Comparison of ENCODE assay signal across 18 cellular contexts in the genomic region with DNA sequence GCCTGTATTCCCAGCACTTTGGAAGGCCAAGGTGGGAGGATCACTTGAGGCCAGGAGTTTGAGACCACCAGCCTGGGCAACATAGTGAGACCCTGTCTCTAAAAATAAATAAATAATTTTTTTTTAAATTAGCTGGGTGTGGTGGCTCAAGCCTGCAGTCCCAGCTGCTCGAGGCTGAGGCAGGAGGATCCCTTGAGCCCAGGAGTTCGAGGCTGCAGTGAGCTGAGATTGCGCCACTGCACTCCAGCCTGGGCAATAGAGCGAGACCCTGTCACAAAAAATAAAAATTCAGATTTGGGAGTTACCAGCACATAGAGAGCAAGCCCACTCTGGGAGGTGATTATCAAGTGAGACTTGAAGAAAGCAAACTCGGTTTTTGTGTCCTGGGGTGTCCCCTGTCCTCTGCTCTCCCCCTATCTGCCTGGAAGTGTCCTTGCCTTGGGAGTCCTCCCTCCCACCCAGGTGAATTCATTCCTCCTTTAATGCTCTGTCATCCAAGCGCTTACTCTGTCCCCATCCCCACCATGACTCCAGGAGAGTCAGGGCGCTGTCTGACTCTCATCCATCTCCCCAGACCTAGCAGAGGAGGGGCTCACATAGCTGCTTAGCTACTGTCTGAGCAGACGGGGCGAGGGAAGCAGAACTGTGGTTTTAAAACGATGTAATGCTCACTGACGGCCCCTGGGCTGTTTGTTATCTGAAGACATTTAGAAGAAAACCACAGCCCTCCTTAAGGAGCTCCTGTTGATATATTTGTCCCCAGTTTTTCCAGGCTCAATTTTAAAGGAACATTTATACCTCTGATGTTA.
A peak's percentile ranks its signal among the peaks of the same experiment; 100 is the strongest.
DNase-seq lines count a peak whose midpoint lies in the region; ATAC-seq and TF ChIP-seq lines count a peak whose summit lies in the region.
"Had no signal": no experiment of that assay in that cellular context is flagged by ENCODE, and none has a peak within 500 bp of the region (broad histone marks: within the 10 kb centered on the region; RNA-seq: fewer than 3 reads in every experiment).

No MANE protein-coding gene starts in this region.

- intact Hi-C loops in PC-9 (cut with micrococcal nuclease; ENCODE audit: unreplicated experiment): loop anchor here (2.0 to 5.0 kb wide), 2 partner anchors 398 to 575 kb away; no protein-coding TSS in a partner anchor

- H3F3A ChIP-seq in GM23338 (replicated peaks; ENCODE audit: low read depth): no peaks in the 10 kb centered on the region
- H3F3A ChIP-seq in PC-9 (ENCODE audit: insufficient read depth, low read depth): peaks cover 5% of the 10 kb centered on the region; the same call in 1 of the 2 replicates

- no peaks in the 10 kb centered on the region; the same call in 1 of the 2 replicates for H4K20me1 ChIP-seq in GM23338 (replicated peaks; ENCODE audit: insufficient read depth)
- H4K20me1 ChIP-seq in PC-9 (ENCODE audit: insufficient read depth): no peaks in the 10 kb centered on the region

- DNase-seq in GM23338 (ENCODE audit: low spot score): no peak
- no peak for DNase-seq in PC-9
- DNase-seq in endodermal cell: no peak
- no peak for DNase-seq in osteocyte (ENCODE audit: extremely low spot score, unreplicated experiment)
- no peak for DNase-seq in NCI-H446 treated with DMSO at 0.1 percent for 48 hours (lab: John Stamatoyannopoulos, UW)
- no peak for DNase-seq in NCI-H2029 (lab: John Stamatoyannopoulos, UW)
- DNase-seq: kidney glomerular epithelial cell, mammary epithelial cell, naive B cell, psoas muscle had no signal

- H3K4me1 ChIP-seq in GM23338 (ENCODE audit: insufficient read depth) (no peaks in the 10 kb centered on the region), PC-9 (replicated peaks; ENCODE audit: insufficient read depth) (peaks cover 10% of the 10 kb centered on the region), endodermal cell (ENCODE audit: control insufficient read depth, insufficient read depth, low read length) (no peaks in the 10 kb centered on the region)
- H3K4me1 ChIP-seq: esophagus muscularis mucosa, psoas muscle, tibial nerve had no signal

- POLR2A ChIA-PET in PC-9 (lab: Charles Lee; ENCODE audit: unreplicated experiment): interaction anchor here (0.7 kb wide), 1 partner anchor 257 kb away, joined by 3 read pairs; no protein-coding TSS in a partner anchor

- H3K4me2 ChIP-seq in GM23338 (no peak overlapping the region), PC-9 (peak overlapping the region; percentile 52; the same call in 1 of the 2 replicates)

- H3K9me3 ChIP-seq in PC-9 (ENCODE audit: insufficient read depth, low read depth): no peaks in the 10 kb centered on the region
- no peaks in the 10 kb centered on the region for H3K9me3 ChIP-seq in endodermal cell (ENCODE audit: control insufficient read depth, low read length)
- H3K9me3 ChIP-seq: esophagus muscularis mucosa, psoas muscle, tibial nerve had no signal

- H3K79me2 ChIP-seq in GM23338 (replicated peaks; ENCODE audit: insufficient read depth): no peaks in the 10 kb centered on the region
- no peaks in the 10 kb centered on the region for H3K79me2 ChIP-seq in PC-9 (ENCODE audit: low read depth)

- peaks cover 7% of the 10 kb centered on the region for H3K36me3 Mint-ChIP-seq in GM23338 (ENCODE audit: low read depth)
- H3K36me3 Mint-ChIP-seq in endodermal cell (ENCODE audit: low read depth): peaks cover 72% of the 10 kb centered on the region
- peaks cover 58% of the 10 kb centered on the region for H3K36me3 Mint-ChIP-seq in osteocyte (ENCODE audit: unreplicated experiment)

- H2AFZ ChIP-seq in GM23338 (no peak overlapping the region), PC-9 (no peak overlapping the region)

- no peaks in the 10 kb centered on the region for H3K27me3 ChIP-seq in GM23338 (ENCODE audit: insufficient read depth)
- H3K27me3 ChIP-seq in PC-9 (ENCODE audit: insufficient read depth, low read depth): no peaks in the 10 kb centered on the region
- no peaks in the 10 kb centered on the region for H3K27me3 ChIP-seq in endodermal cell (ENCODE audit: control insufficient read depth, insufficient read depth, low read length, poor library complexity, severe bottlenecking)
- H3K27me3 ChIP-seq: esophagus muscularis mucosa, tibial nerve had no signal

- H3K9me2 ChIP-seq in GM23338 (ENCODE audit: insufficient read depth): no peaks in the 10 kb centered on the region
- H3K9me2 ChIP-seq in PC-9 (ENCODE audit: insufficient read depth): no peaks in the 10 kb centered on the region

- H3K27ac Mint-ChIP-seq in GM23338: peak overlapping the region; percentile 70; the same call in 1 of the 2 replicates
- H3K27ac Mint-ChIP-seq in endodermal cell: peak overlapping the region; percentile 72
- peak overlapping the region; percentile 32 for H3K27ac Mint-ChIP-seq in osteocyte (ENCODE audit: unreplicated experiment)
- H3K27ac Mint-ChIP-seq: activated T-helper 17 cell treated with anti-CD3 and anti-CD28 coated beads, Interleukin-2, amount 50 U/mL, for 72 hours; naive B cell; stimulated activated naive CD8-positive, alpha-beta T cell treated with anti-CD3 and anti-CD28 coated beads, Interleukin-15, Interleukin-2, amounts not matched to agents 100 ng/mL and 50 ng/mL, for 24 hours had no signal

- H3K36me3 ChIP-seq in GM23338 (ENCODE audit: insufficient read depth): peaks cover 9% of the 10 kb centered on the region; the same call in 1 of the 2 replicates
- H3K36me3 ChIP-seq in PC-9 (ENCODE audit: low read depth): no peaks in the 10 kb centered on the region
- peaks cover 76% of the 10 kb centered on the region for H3K36me3 ChIP-seq in endodermal cell (ENCODE audit: control insufficient read depth, insufficient read depth, low read length)

- H3K4me3 ChIP-seq in GM23338 (no peak overlapping the region), PC-9 (no peak overlapping the region), endodermal cell (ENCODE audit: low read length) (no peak overlapping the region)
- H3K4me3 ChIP-seq: esophagus muscularis mucosa, psoas muscle, skin epidermis, tibial nerve had no signal

- CTCF ChIA-PET in PC-9 (lab: Charles Lee): interaction anchor here (0.7 kb wide), 1 partner anchor 138 kb away, joined by 4 read pairs; no protein-coding TSS in a partner anchor

- TF ChIP-seq CTCF in GM23338 (conservative IDR thresholded peaks at IDR 0.05; ENCODE audit: low read depth in 2 of 2) (no peak), PC-9 (conservative IDR thresholded peaks at IDR 0.05) (no peak), endodermal cell (conservative IDR thresholded peaks at IDR 0.05) (no peak), osteocyte (IDR thresholded peaks at IDR 0.05) (no peak)

- WGBS in endodermal cell (ENCODE audit: insufficient coverage in 1 of 2, insufficient read length in 1 of 2), 2 experiments: 89 to 96% methylated on average over 5 to 11 of the region's 11 CpGs

- H3K27ac ChIP-seq in GM23338 (ENCODE audit: low read depth) (0 out of 2 replicates have a peak overlapping the region, but pooled peaks have one; percentile 52), PC-9 (no peak overlapping the region), endodermal cell (ENCODE audit: low read depth, low read length) (no peak overlapping the region)
- H3K27ac ChIP-seq: esophagus muscularis mucosa, psoas muscle, skin epidermis, tibial nerve had no signal

- ATAC-seq in GM23338 (peak; percentile 15; the same call in 1 of the 3 replicates), HG02571 (IDR thresholded peaks at IDR 0.05; ENCODE audit: unreplicated experiment) (no peak)
- ATAC-seq: activated T-helper 17 cell treated with anti-CD3 and anti-CD28 coated beads, Interleukin-2, amount 50 U/mL, for 72 hours; Right ventricle myocardium inferior had no signal

- BruUV-seq in PC-9 (replicated peaks; lab: Mats Ljungman, UMichigan): no TSS peak

- no peak overlapping the region for H3K9ac ChIP-seq in endodermal cell (ENCODE audit: extremely low read depth, low read length, poor library complexity, severe bottlenecking)

- H3K4me1 Mint-ChIP-seq in GM23338: peaks cover 6% of the 10 kb centered on the region; the same call in 2 of the 3 replicates
- peaks cover 6% of the 10 kb centered on the region for H3K4me1 Mint-ChIP-seq in endodermal cell
- H3K4me1 Mint-ChIP-seq in osteocyte (ENCODE audit: unreplicated experiment): peaks cover 12% of the 10 kb centered on the region
- H3K4me1 Mint-ChIP-seq: activated T-helper 17 cell treated with anti-CD3 and anti-CD28 coated beads, Interleukin-2, amount 50 U/mL, for 72 hours; naive B cell had no signal

- no peaks in the 10 kb centered on the region; the same call in 1 of the 3 replicates for H3K9me3 Mint-ChIP-seq in GM23338
- no peaks in the 10 kb centered on the region for H3K9me3 Mint-ChIP-seq in endodermal cell
- H3K9me3 Mint-ChIP-seq in osteocyte (ENCODE audit: unreplicated experiment): no peaks in the 10 kb centered on the region
- H3K9me3 Mint-ChIP-seq: activated T-helper 17 cell treated with anti-CD3 and anti-CD28 coated beads, Interleukin-2, amount 50 U/mL, for 72 hours; H9; stimulated activated naive CD8-positive, alpha-beta T cell treated with anti-CD3 and anti-CD28 coated beads, Interleukin-15, Interleukin-2, amounts not matched to agents 100 ng/mL and 50 ng/mL, for 24 hours had no signal

- H3K27me3 Mint-ChIP-seq in GM23338 (ENCODE audit: insufficient read depth, low read depth, poor library complexity) (peaks cover 12% of the 10 kb centered on the region), endodermal cell (ENCODE audit: insufficient read depth) (no peaks in the 10 kb centered on the region), osteocyte (ENCODE audit: unreplicated experiment) (no peaks in the 10 kb centered on the region)

- H3K4me3 Mint-ChIP-seq in GM23338 (no peak overlapping the region), endodermal cell (no peak overlapping the region), osteocyte (ENCODE audit: unreplicated experiment) (no peak overlapping the region)
- H3K4me3 Mint-ChIP-seq: activated T-helper 17 cell treated with anti-CD3 and anti-CD28 coated beads, Interleukin-2, amount 50 U/mL, for 72 hours; H9; naive B cell; stimulated activated naive CD8-positive, alpha-beta T cell treated with anti-CD3 and anti-CD28 coated beads, Interleukin-15, Interleukin-2, amounts not matched to agents 100 ng/mL and 50 ng/mL, for 24 hours had no signal

TF ChIP-seq in GM23338, 12 proteins besides CTCF, POLR2A, EP300 and RAD21 (continues in another document):
- TF ChIP-seq, protein P1, sequence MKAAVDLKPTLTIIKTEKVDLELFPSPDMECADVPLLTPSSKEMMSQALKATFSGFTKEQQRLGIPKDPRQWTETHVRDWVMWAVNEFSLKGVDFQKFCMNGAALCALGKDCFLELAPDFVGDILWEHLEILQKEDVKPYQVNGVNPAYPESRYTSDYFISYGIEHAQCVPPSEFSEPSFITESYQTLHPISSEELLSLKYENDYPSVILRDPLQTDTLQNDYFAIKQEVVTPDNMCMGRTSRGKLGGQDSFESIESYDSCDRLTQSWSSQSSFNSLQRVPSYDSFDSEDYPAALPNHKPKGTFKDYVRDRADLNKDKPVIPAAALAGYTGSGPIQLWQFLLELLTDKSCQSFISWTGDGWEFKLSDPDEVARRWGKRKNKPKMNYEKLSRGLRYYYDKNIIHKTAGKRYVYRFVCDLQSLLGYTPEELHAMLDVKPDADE (IDR thresholded peaks at IDR 0.05): no peak
